Comparison of ENCODE assay signal across 8 cellular contexts in the genomic region with DNA sequence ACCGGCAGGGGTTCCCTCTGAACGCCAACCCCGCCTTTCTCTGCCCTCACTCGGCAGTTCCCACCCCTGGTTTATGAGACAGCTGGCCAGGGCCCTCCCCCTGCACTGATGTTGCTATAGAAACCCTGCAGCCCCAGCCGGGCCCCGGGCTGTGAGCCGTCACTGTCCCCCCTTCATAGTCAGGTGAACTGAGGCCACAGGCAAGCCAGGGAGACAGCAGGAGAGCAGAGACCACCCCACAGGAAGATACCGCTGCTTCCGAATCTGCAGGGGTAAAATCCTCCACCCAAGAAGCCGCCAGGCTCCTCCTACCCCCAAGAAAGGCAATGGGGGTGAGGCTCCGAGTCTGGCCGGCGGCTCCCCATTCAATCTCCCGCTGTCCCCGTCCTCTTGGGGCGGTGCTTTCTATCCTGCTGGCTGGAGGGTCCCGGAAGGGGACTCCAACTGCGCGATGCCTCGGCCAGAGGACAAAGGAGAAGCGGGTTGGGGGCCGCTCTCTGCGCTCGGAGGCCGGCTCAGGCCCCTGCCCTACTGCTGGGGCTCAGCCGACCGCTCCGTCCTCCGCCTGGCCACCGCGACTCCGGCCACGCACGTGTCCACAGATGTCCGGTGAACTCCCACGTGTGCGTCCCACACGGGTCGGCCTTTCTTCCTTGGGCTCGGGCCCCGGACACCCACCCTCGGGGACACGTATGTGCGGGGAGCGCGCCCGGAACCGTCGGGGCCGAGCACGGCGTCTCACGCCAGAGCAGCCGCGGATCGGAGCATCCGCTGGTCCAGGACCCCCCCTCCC. TPM values are rescaled to one million over a fixed set of nuclear protein-coding genes. Genes with fewer than 3 reads are reported as not detected.
DNase-seq lines count a peak whose midpoint lies in the region; ATAC-seq and TF ChIP-seq lines count a peak whose summit lies in the region.

No MANE protein-coding gene starts in this region.

- no peaks in the 10 kb centered on the region for H3K9me3 ChIP-seq in RWPE2 (ENCODE audit: severe bottlenecking)

- peak overlapping the region; percentile 69 for H3K4me3 ChIP-seq in RWPE2 (ENCODE audit: severe bottlenecking)
- peak overlapping the region; percentile 77 for H3K4me3 ChIP-seq in fibroblast of the aortic adventitia (ENCODE audit: low read depth, low read length)

- DNase-seq in DMS53 treated with DMSO at 0.1 percent for 48 hours (lab: John Stamatoyannopoulos, UW; ENCODE audit: unreplicated experiment) (peak; percentile 47), LHCN-M2 (ENCODE audit: low read depth) (peak; percentile 83), RWPE2 (ENCODE audit: low spot score) (no peak), fibroblast of the aortic adventitia (ENCODE audit: low read depth) (peak; percentile 70), neural crest cell (ENCODE audit: low read depth, low spot score) (peak; percentile 61), substantia nigra (lab: John Stamatoyannopoulos, UW) (peak in 41 of 49 donors; percentile 38 to 87 (median 70))
- peak; percentile 59 for DNase-seq in activated T-helper 9 cell treated with anti-CD3 and anti-CD28 coated beads, Interleukin-2, amount 50 U/mL, for 16 hours (ENCODE audit: low read depth)

- H3K27ac ChIP-seq in RWPE2 (ENCODE audit: poor library complexity, severe bottlenecking) (peak overlapping the region; percentile 70), substantia nigra (ENCODE audit: low read depth, low read length, poor library complexity, severe bottlenecking) (peak overlapping the region; percentile 68)

- H3K27me3 Mint-ChIP-seq in neural crest cell (ENCODE audit: low read depth), result no peaks in the 10 kb centered on the region

- H3K27ac Mint-ChIP-seq in neural crest cell (ENCODE audit: unreplicated experiment), result peak overlapping the region; percentile 92

- ATAC-seq in GM21825 (IDR thresholded peaks at IDR 0.05; ENCODE audit: unreplicated experiment) (peak; percentile 32), RWPE2 (ENCODE audit: low read depth) (peak; percentile 35)

- no peaks in the 10 kb centered on the region for H3K36me3 Mint-ChIP-seq in neural crest cell (ENCODE audit: low read depth)

- peaks cover 2% of the 10 kb centered on the region for H3K4me1 ChIP-seq in RWPE2 (ENCODE audit: insufficient read depth, poor library complexity, severe bottlenecking)

- H3K27me3 ChIP-seq in RWPE2 (ENCODE audit: insufficient read depth, poor library complexity, severe bottlenecking), result no peaks in the 10 kb centered on the region

- peaks cover 18% of the 10 kb centered on the region for H3K36me3 ChIP-seq in RWPE2 (ENCODE audit: low read depth)

- peaks cover 15% of the 10 kb centered on the region for H3K4me1 Mint-ChIP-seq in neural crest cell

- no peaks in the 10 kb centered on the region for H3K9me3 Mint-ChIP-seq in neural crest cell

- peak overlapping the region; percentile 98 for H3K4me3 Mint-ChIP-seq in neural crest cell

- TF ChIP-seq CTCF in RWPE2 (IDR thresholded peaks at IDR 0.05; ENCODE audit: poor library complexity, severe bottlenecking), result no peak
- no peak for TF ChIP-seq CTCF in fibroblast of the aortic adventitia (IDR thresholded peaks at IDR 0.05; ENCODE audit: insufficient read depth, low read length)
- TF ChIP-seq CTCF in neural crest cell (conservative IDR thresholded peaks at IDR 0.05), result no peak

RNA-seq across cellular contexts. Expression of a gene that starts 0.6 kb away (rescaled TPM):
- 18.5 and 19.9 TPM in 2 replicates for total RNA-seq in LHCN-M2 (2014; rRNA removed)
- polyA plus RNA-seq in LHCN-M2 (2012), result 13.4 TPM
- total RNA-seq in fibroblast of the aortic adventitia (ENCODE audit: low replicate concordance), result 16.7 and 17.6 TPM in 2 replicates
- total RNA-seq in neural crest cell, result 53.4 and 54.6 TPM in 2 replicates

RNA-seq across cellular contexts. Expression of a gene that starts 7.5 kb away (rescaled TPM):
- total RNA-seq in LHCN-M2 (2014; rRNA removed), result 13.0 and 15.3 TPM in 2 replicates
- 6.4 TPM for polyA plus RNA-seq in LHCN-M2 (2012)
- total RNA-seq in fibroblast of the aortic adventitia (ENCODE audit: low replicate concordance), result 6.3 and 8.8 TPM in 2 replicates
- 30.7 and 37.9 TPM in 2 replicates for total RNA-seq in neural crest cell

RNA-seq across cellular contexts. Expression of a gene that starts 7.6 kb away (rescaled TPM):
- total RNA-seq in LHCN-M2 (2014; rRNA removed) (2.4 and 3.5 TPM in 2 replicates), fibroblast of the aortic adventitia (ENCODE audit: low replicate concordance) (0.65 and 1.2 TPM in 2 replicates), neural crest cell (1.0 and 1.2 TPM in 2 replicates)
- 2.6 TPM for polyA plus RNA-seq in LHCN-M2 (2012)

RNA-seq across cellular contexts. Expression of a gene that starts 12.3 kb away (rescaled TPM):
- 416 and 495 TPM in 2 replicates for total RNA-seq in LHCN-M2 (2014; rRNA removed)
- 2,343 TPM for polyA plus RNA-seq in LHCN-M2 (2012)
- 99.4 and 841 TPM in 2 replicates for total RNA-seq in fibroblast of the aortic adventitia (ENCODE audit: low replicate concordance)
- total RNA-seq in neural crest cell, result 1,810 and 1,830 TPM in 2 replicates

RNA-seq across cellular contexts. Expression of a gene that starts 20.2 kb away (rescaled TPM):
- total RNA-seq in LHCN-M2 (2014; rRNA removed) (41.7 and 44.9 TPM in 2 replicates), fibroblast of the aortic adventitia (ENCODE audit: low replicate concordance) (40.6 and 53.4 TPM in 2 replicates), neural crest cell (93.6 and 94.9 TPM in 2 replicates)
- polyA plus RNA-seq in LHCN-M2 (2012), result 33.2 TPM
